Comparison of ENCODE assay signal across 1 cellular context in the genomic region with DNA sequence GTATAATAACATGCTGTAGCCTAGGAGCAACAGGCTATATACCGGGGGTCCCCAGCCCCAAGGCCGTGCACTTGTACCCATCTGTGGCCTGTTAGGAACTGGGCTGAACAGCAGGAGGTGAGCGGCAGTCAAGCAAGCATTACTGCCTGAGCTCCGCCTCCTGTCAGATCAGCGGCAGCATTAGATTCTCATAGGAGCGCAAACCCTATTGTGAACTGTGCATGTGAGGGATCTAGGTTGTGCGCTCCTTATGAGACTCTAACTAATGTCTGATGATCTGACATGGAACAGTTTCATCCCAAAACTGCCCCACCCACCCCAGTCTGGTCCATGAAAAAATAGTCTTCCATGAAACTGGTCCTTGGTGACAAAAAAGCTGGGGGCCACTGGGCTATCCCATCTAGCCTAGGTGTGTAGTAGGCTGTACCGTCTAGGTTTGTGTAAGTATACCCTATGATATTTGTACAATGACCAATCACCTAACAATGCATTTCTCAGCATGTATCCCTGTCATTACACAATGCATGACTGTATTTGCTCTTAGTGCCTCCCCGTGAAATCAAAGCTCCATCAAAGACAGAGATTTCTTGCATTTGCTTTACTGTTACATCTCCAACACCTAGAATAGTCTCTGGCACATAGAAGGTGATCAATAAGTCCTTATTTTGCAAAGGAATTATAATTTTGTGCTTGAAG.
TF ChIP-seq lines count a peak whose summit lies in the region.

No MANE protein-coding gene starts in this region.

TF ChIP-seq in IMR-90, 13 proteins besides CTCF, POLR2A, EP300 and RAD21:
- TF ChIP-seq CHD1 (IDR thresholded peaks at IDR 0.05; ENCODE audit: low read depth, low read length), result no peak
- TF ChIP-seq CEBPB (IDR thresholded peaks at IDR 0.05; ENCODE audit: low read depth, low read length), result peak; percentile 89
TF ChIP-seq in IMR-90: peak in this region for 1.
